Comparison of ENCODE assay signal across 9 cellular contexts in genomic region chr11:111911563-111912401, GRCh38. TPM values are rescaled to one million over a fixed set of nuclear protein-coding genes. Genes with fewer than 3 reads are reported as not detected.
DNase-seq lines count a peak whose midpoint lies in the region; ATAC-seq lines count a peak whose summit lies in the region.
"Had no signal": no experiment of that assay in that cellular context is flagged by ENCODE, and none has a peak within 500 bp of the region (broad histone marks: within the 10 kb centered on the region; RNA-seq: fewer than 3 reads in every experiment).

TSS of gene CRYAB (minus strand) at chr11:111911770. CDS start at chr11:111911724, 46 bp downstream.

- H3K4me1 Mint-ChIP-seq in T-cell: no peaks in the 10 kb centered on the region

- H3K27me3 Mint-ChIP-seq in T-cell: peaks cover 46 to 60% of the 10 kb centered on the region in 2 donors

- no peaks in the 10 kb centered on the region for H3K9me3 Mint-ChIP-seq in T-cell

- DNase-seq in HT1080 (ENCODE audit: low read depth): peak; percentile 36
- DNase-seq in kidney tubule cell (ENCODE audit: low spot score): peak; percentile 99
- peak; percentile 97 for DNase-seq in stromal cell of bone marrow (ENCODE audit: low read depth)
- DNase-seq in activated naive CD4-positive, alpha-beta T cell (lab: John Stamatoyannopoulos, UW): no peak
- no peak for DNase-seq in stimulated activated CD4-positive, alpha-beta T cell treated with anti-CD3 and anti-CD28 coated beads, Interleukin-4, amount 100 ng/mL, for 4 hours
- no peak for DNase-seq in T-cell

- ATAC-seq in HG03521 (IDR thresholded peaks at IDR 0.05; ENCODE audit: unreplicated experiment): no peak
- ATAC-seq in T-cell (replicated peaks in 1 of 4): no peak

- CTCF ChIA-PET in T-cell (lab: Charles Lee): no interaction called here

- H3K27ac ChIP-seq in cingulate gyrus (ENCODE audit: low read depth, low read length): peak within 1 kb of the TSS; percentile 100

- H3K36me3 Mint-ChIP-seq in T-cell: no peaks in the 10 kb centered on the region
- H3K36me3 Mint-ChIP-seq: activated naive CD8-positive, alpha-beta T cell had no signal

- no peak within 1 kb of the TSS for H3K4me3 Mint-ChIP-seq in T-cell
- H3K4me3 Mint-ChIP-seq: activated naive CD8-positive, alpha-beta T cell had no signal

- POLR2A ChIA-PET in T-cell (lab: Charles Lee): interaction anchor here in 1 of 2 donors (0.5 to 0.6 kb wide), 2 partner anchors 22 to 151 kb away, joined by 5 to 7 read pairs; no protein-coding TSS in a partner anchor

- H3K27ac Mint-ChIP-seq in T-cell: no peak within 1 kb of the TSS
- H3K27ac Mint-ChIP-seq: activated naive CD8-positive, alpha-beta T cell had no signal

RNA-seq across cellular contexts. Expression of gene CRYAB, which starts in this region (rescaled TPM):
- total RNA-seq in HT1080 (2014; rRNA removed; shearing (Covaris generic)): not detected in 2 replicates
- polyA plus RNA-seq in HT1080 (2015; cell fraction: cytosol; rRNA removed): 0.27 TPM in 1 of 2 replicates, not detected in the other
- not detected in 2 replicates for polyA plus RNA-seq in HT1080 (2015; cell fraction: nucleus; rRNA removed)
- under 1 TPM in 2 of 5 donors, not detected in 3; 0.38 to 0.49 TPM for total RNA-seq in T-cell

Comparison
In these comparisons a context has a peak if more than half of its experiments do, and no peak if none do; other contexts are left out.
1. Peak in DNase-seq in HT1080; RNA of the gene not detected or under 1 TPM.
2. DNase-seq: peak in kidney tubule cell (single experiment) and stromal cell of bone marrow (single experiment); none in activated naive CD4-positive, alpha-beta T cell (0 of 4), stimulated activated CD4-positive, alpha-beta T cell treated with anti-CD3 and anti-CD28 coated beads, Interleukin-4, amount 100 ng/mL, for 4 hours (0 of 2) and T-cell (0 of 34).